Comparison of ENCODE assay signal across 16 cellular contexts in genomic region chr1:75855010-75855409, GRCh38. TPM values are rescaled to one million over a fixed set of nuclear protein-coding genes. Genes with fewer than 3 reads are reported as not detected.
DNase-seq lines count a peak whose midpoint lies in the region; ATAC-seq and TF ChIP-seq lines count a peak whose summit lies in the region.
"Had no signal": no experiment of that assay in that cellular context is flagged by ENCODE, and none has a peak within 500 bp of the region (broad histone marks: within the 10 kb centered on the region; RNA-seq: fewer than 3 reads in every experiment).

No MANE protein-coding gene starts in this region.

- no peaks in the 10 kb centered on the region for H3K79me2 ChIP-seq in fibroblast of lung (ENCODE audit: control insufficient read depth, insufficient read depth, low read length)

- no peak for TF ChIP-seq POLR2A in thyroid gland (IDR thresholded peaks at IDR 0.05)

- no peak overlapping the region for H3K9ac ChIP-seq in fibroblast of lung (ENCODE audit: insufficient read depth, low read length)

- H3K4me3 ChIP-seq in HFF-Myc (replicated peaks; ENCODE audit: low read depth, low read length) (no peak overlapping the region), SJCRH30 (no peak overlapping the region), fibroblast of lung (replicated peaks in 1 of 4; ENCODE audit: control extremely low read depth in 1 of 4, insufficient read depth in 1 of 4, low read depth in 3 of 4, low read length in 4 of 4) (no peak overlapping the region), skeletal muscle cell (ENCODE audit: low read depth, low read length) (no peak overlapping the region), thyroid gland (replicated peaks in 1 of 3) (no peak overlapping the region)
- H3K4me3 ChIP-seq: stomach had no signal

- peak; percentile 7 for DNase-seq in HFF-Myc (ENCODE audit: extremely low read depth, low read depth)
- DNase-seq in SJCRH30, result peak; percentile 5
- peak; percentile 77 to 80 for DNase-seq in fibroblast of lung (ENCODE audit: low read depth in 2 of 2)
- DNase-seq in skeletal muscle cell (ENCODE audit: low read depth), result peak; percentile 0
- no peak for DNase-seq in thyroid gland
- no peak for DNase-seq in AML-193 (lab: John Stamatoyannopoulos, UW)
- DNase-seq: mesendoderm; NCI-H2171 treated with DMSO at 0.1 percent for 48 hours; NK-92 treated with Interleukin-12 subunit alpha and Interleukin-12 subunit beta, amount 100 ng/mL, for 24 hours; small intestine; stomach had no signal

- ATAC-seq in HG03565 (IDR thresholded peaks at IDR 0.05; ENCODE audit: unreplicated experiment), result no peak
- ATAC-seq in GM19023 (IDR thresholded peaks at IDR 0.05; ENCODE audit: unreplicated experiment), result no peak

- no peak overlapping the region for H3K4me2 ChIP-seq in fibroblast of lung (ENCODE audit: extremely low read depth, insufficient read depth, low read length)

- no peak overlapping the region for H2AFZ ChIP-seq in fibroblast of lung (ENCODE audit: low read length)

- intact Hi-C loops in thyroid gland (cut with DNase I), result no loop called here

- no peaks in the 10 kb centered on the region; the same call in 1 of the 2 replicates for H3K9me3 ChIP-seq in SJCRH30 (replicated peaks)
- no peaks in the 10 kb centered on the region for H3K9me3 ChIP-seq in fibroblast of lung (ENCODE audit: control insufficient read depth, insufficient read depth, low read depth, low read length)
- H3K9me3 ChIP-seq in thyroid gland, result no peaks in the 10 kb centered on the region
- H3K9me3 ChIP-seq: Caco-2, neutrophil, stomach had no signal

- H3K4me1 ChIP-seq in SJCRH30 (peaks cover 2% of the 10 kb centered on the region; the same call in 1 of the 2 replicates), fibroblast of lung (ENCODE audit: control insufficient read depth, extremely low read depth, insufficient read depth, low read length) (no peaks in the 10 kb centered on the region), thyroid gland (no peaks in the 10 kb centered on the region)
- H3K4me1 ChIP-seq: stomach had no signal

- no peak overlapping the region for H3K27ac ChIP-seq in SJCRH30
- no peak overlapping the region for H3K27ac ChIP-seq in fibroblast of lung (ENCODE audit: insufficient read depth, low read length)
- H3K27ac ChIP-seq in thyroid gland, result no peak overlapping the region
- H3K27ac ChIP-seq: neutrophil, stomach, VCaP had no signal

- WGBS in thyroid gland, 2 donors, result 81 to 88% methylated on average over 2 of the region's 2 CpGs

- H3K27me3 ChIP-seq in SJCRH30, result no peaks in the 10 kb centered on the region
- no peaks in the 10 kb centered on the region for H3K27me3 ChIP-seq in fibroblast of lung (ENCODE audit: control insufficient read depth, insufficient read depth, low read length)
- no peaks in the 10 kb centered on the region for H3K27me3 ChIP-seq in thyroid gland
- H3K27me3 ChIP-seq: neutrophil, stomach had no signal

- TF ChIP-seq CTCF in HFF-Myc (IDR thresholded peaks at IDR 0.05; ENCODE audit: low read depth, low read length, missing control alignments), result no peak
- TF ChIP-seq CTCF in fibroblast of lung (conservative IDR thresholded peaks at IDR 0.05 in 1 of 2, IDR thresholded peaks at IDR 0.05 in 1 of 2; ENCODE audit: low read depth in 1 of 2, low read length in 2 of 2), result no peak
- no peak for TF ChIP-seq CTCF in thyroid gland (IDR thresholded peaks at IDR 0.05)

- H4K20me1 ChIP-seq in fibroblast of lung (ENCODE audit: control insufficient read depth, extremely low read depth, insufficient read depth, low read length), result no peaks in the 10 kb centered on the region

- H3K36me3 ChIP-seq in SJCRH30, result no peaks in the 10 kb centered on the region
- H3K36me3 ChIP-seq in fibroblast of lung (ENCODE audit: control insufficient read depth, insufficient read depth, low read length), result no peaks in the 10 kb centered on the region
- no peaks in the 10 kb centered on the region for H3K36me3 ChIP-seq in thyroid gland
- H3K36me3 ChIP-seq: neutrophil, stomach had no signal

RNA-seq across cellular contexts. Expression of gene MSH4, which starts 58.3 kb away (rescaled TPM):
- 0.05 and 0.06 TPM in 2 replicates for total RNA-seq in SJCRH30 (2014; rRNA removed; shearing (Covaris generic))
- 0.66 and 0.77 TPM in 2 replicates for total RNA-seq in fibroblast of lung
- polyA plus RNA-seq in fibroblast of lung, result 0.02 TPM in 1 of 2 replicates, not detected in the other
- polyA plus RNA-seq in fibroblast of lung (2012), result not detected in 2 replicates
- 0.37 TPM in 1 of 2 replicates, not detected in the other for polyA minus RNA-seq in fibroblast of lung (ENCODE audit: low replicate concordance)
- total RNA-seq in thyroid gland, result under 1 TPM in 2 of 4 donors, not detected in 2; 0.22 to 0.40 TPM

Comparison
In these comparisons a context has a peak if more than half of its experiments do, and no peak if none do; other contexts are left out.
1. DNase-seq: peak in HFF-Myc (single experiment), SJCRH30 (2 of 2), fibroblast of lung (2 of 2) and skeletal muscle cell (single experiment); none in thyroid gland (0 of 2) and AML-193 (0 of 2).